8 cellular contexts compared by ENCODE assay signal in genomic region chr17:73192894-73193701, GRCh38. TPM values are rescaled to one million over a fixed set of nuclear protein-coding genes. Genes with fewer than 3 reads are reported as not detected.
DNase-seq lines count a peak whose midpoint lies in the region; ATAC-seq and TF ChIP-seq lines count a peak whose summit lies in the region.

Gene COG1, plus strand, starts transcription at chr17:73193055. Its CDS starts 15 bp downstream, at chr17:73193070.

- peak within 1 kb of the TSS; percentile 86 for H3K4me3 ChIP-seq in A673 (ENCODE audit: low read depth, low read length, poor library complexity, severe bottlenecking)
- H3K4me3 ChIP-seq in cardiac fibroblast (replicated peaks in 1 of 2; ENCODE audit: low read depth in 2 of 2, low read length in 2 of 2): peak within 1 kb of the TSS; percentile 89 to 92

- H3K9me3 ChIP-seq in A673 (ENCODE audit: low read depth, low read length, poor library complexity, severe bottlenecking): no peaks in the 10 kb centered on the region

- peaks cover 15% of the 10 kb centered on the region for H3K36me3 ChIP-seq in A673 (ENCODE audit: insufficient read depth, low read length, poor library complexity, severe bottlenecking)

- CTCF ChIA-PET in A673 (lab: Charles Lee): interaction anchor here (1.3 to 1.7 kb wide), 2 partner anchors 465 to 467 kb away, joined by 3 to 8 read pairs; no protein-coding TSS in a partner anchor

- peak; percentile 75 for ATAC-seq in GM18867 (IDR thresholded peaks at IDR 0.05; ENCODE audit: unreplicated experiment)
- peak; percentile 53 for ATAC-seq in HG03103 (IDR thresholded peaks at IDR 0.05; ENCODE audit: low read depth, unreplicated experiment)

- DNase-seq in A673 (ENCODE audit: low spot score) (peak; percentile 95), NCI-H226 (peak; percentile 80), cardiac fibroblast (ENCODE audit: low read depth in 2 of 2) (peak; percentile 87 to 89), islet precursor cell (peak; percentile 95)
- peak; percentile 64 to 83 (median 78) for DNase-seq in activated CD4-positive, CD25-positive, alpha-beta regulatory T cell (lab: John Stamatoyannopoulos, UW)
- DNase-seq in stimulated activated CD4-positive, alpha-beta T cell treated with anti-CD3 and anti-CD28 coated beads, Interleukin-12 subunit alpha, Interleukin-12 subunit beta, amount 100 ng/mL, for 24 hours (ENCODE audit: low read depth in 2 of 2): peak; percentile 71 to 81

- no peaks in the 10 kb centered on the region for H3K27me3 ChIP-seq in A673 (replicated peaks; ENCODE audit: insufficient read depth, low read depth, low read length, poor library complexity)

- TF ChIP-seq CTCF in A673 (conservative IDR thresholded peaks at IDR 0.05; ENCODE audit: low read depth, low read length) (no peak), cardiac fibroblast (IDR thresholded peaks at IDR 0.05; ENCODE audit: low read depth, low read length) (no peak)

- peak within 1 kb of the TSS; percentile 87 for H3K27ac ChIP-seq in A673 (ENCODE audit: low read depth, low read length, poor library complexity, severe bottlenecking)

- POLR2A ChIA-PET in A673 (lab: Charles Lee; ENCODE audit: low non-redundant PET): no interaction called here

- H3K4me1 ChIP-seq in A673 (ENCODE audit: insufficient read depth, low read length, poor library complexity, severe bottlenecking): peaks cover 3% of the 10 kb centered on the region

- no TSS peak for BruUV-seq in A673 (replicated peaks; lab: Mats Ljungman, UMichigan)

- intact Hi-C loops in A673 (cut with micrococcal nuclease; ENCODE audit: unreplicated experiment): loop anchor here (5.0 kb wide), 2 partner anchors 39 to 174 kb away; a partner anchor contains a TSS

RNA-seq across cellular contexts. Expression of gene COG1, which starts in this region (rescaled TPM):
- 32.2 and 36.0 TPM in 2 replicates for total RNA-seq in A673 (2021)

Comparison
In these comparisons a context has a peak if more than half of its experiments do, and no peak if none do; other contexts are left out.
1. Peak in every context shown above with its lines: DNase-seq, ATAC-seq, H3K4me3 ChIP-seq and H3K27ac ChIP-seq.